In the genomic region with DNA sequence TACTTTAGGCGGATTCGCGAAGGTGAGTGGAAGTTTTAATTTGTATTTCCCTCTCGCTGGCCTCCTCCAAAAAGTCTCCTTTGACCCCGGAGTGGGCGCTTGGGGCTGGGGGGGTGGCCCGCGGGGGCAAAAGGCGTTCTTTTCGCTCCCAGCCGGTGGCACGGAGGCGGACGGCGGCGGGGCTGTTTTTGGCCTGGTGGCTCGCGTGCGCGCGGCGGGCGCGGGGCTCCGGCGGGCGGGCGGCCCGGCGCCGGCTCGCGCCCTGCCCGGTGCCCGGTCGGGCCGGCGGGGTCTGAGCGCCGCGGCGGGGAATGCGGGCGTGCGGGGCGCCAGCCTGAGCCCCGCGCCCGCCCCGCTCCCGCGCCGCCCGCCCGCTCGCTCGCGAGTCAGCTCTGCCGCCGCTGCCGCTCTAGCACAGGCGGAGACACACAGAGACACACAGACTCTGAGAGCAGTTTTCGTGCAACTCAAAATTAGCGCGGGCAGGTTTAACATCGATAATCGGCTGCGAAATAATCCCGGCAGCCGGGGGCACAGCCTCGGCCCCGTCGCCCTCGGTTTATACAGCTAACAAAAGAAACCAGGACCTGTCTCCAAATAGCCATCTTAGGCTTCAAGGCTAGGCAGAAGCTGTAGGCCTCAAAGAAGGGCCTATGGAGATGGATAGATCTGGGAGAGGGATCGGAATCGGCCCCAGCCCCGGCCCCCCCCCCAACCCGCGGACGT, we compare ENCODE assay signal across 1 cellular context.
TF ChIP-seq lines count a peak whose summit lies in the region.

No MANE protein-coding gene starts in this region.

TF ChIP-seq in GM12878, 131 proteins besides CTCF, POLR2A, EP300 and RAD21 (continued from another document):
- TF ChIP-seq NKRF (conservative IDR thresholded peaks at IDR 0.05), result 0 out of 2 replicates have a peak, but pooled peaks have one; percentile 20
- no peak for TF ChIP-seq DPF2 (IDR thresholded peaks at IDR 0.05)
- TF ChIP-seq NR2C1 (IDR thresholded peaks at IDR 0.05), result peak; percentile 34; the same call in 1 of the 2 replicates
- TF ChIP-seq WRNIP1 (IDR thresholded peaks at IDR 0.05; ENCODE audit: borderline replicate concordance, low read depth, low read length), result no peak
- peak; percentile 58; the same call in 1 of the 2 replicates for TF ChIP-seq NR2F1 (conservative IDR thresholded peaks at IDR 0.05)
- 0 out of 2 replicates have a peak, but pooled peaks have one; percentile 13 for TF ChIP-seq MXI1 (IDR thresholded peaks at IDR 0.05; ENCODE audit: low read depth, low read length)
